ENCODE assay signal across 8 cellular contexts in genomic region chr9:99104459-99105151, GRCh38. TPM values are rescaled to one million over a fixed set of nuclear protein-coding genes. Genes with fewer than 3 reads are reported as not detected.
DNase-seq lines count a peak whose midpoint lies in the region; ATAC-seq and TF ChIP-seq lines count a peak whose summit lies in the region.

Gene TGFBR1 (plus strand): TSS chr9:99105113. CDS start chr9:99105206, 93 bp downstream.

- H3K4me3 ChIP-seq in parathyroid adenoma (ENCODE audit: low read depth, low read length): peak within 1 kb of the TSS; percentile 61
- H3K4me3 ChIP-seq in tibial artery: peak within 1 kb of the TSS; percentile 89 to 96

- H3K4me2 ChIP-seq in parathyroid adenoma (ENCODE audit: low read length): peak within 1 kb of the TSS; percentile 68

- H3K9me3 ChIP-seq in parathyroid adenoma (ENCODE audit: control insufficient read depth, low read length) (no peaks in the 10 kb centered on the region), tibial artery (no peaks in the 10 kb centered on the region)

- peak within 1 kb of the TSS; percentile 87 for H3K4me3 Mint-ChIP-seq in activated naive CD8-positive, alpha-beta T cell treated with anti-CD3 and anti-CD28 coated beads, Interleukin-2, amount 50 U/mL, for 24 hours

- peaks cover 4% of the 10 kb centered on the region for H3K9me3 Mint-ChIP-seq in activated naive CD8-positive, alpha-beta T cell treated with anti-CD3 and anti-CD28 coated beads, Interleukin-2, amount 50 U/mL, for 24 hours

- peaks cover 52% of the 10 kb centered on the region for H3K4me1 Mint-ChIP-seq in activated naive CD8-positive, alpha-beta T cell treated with anti-CD3 and anti-CD28 coated beads, Interleukin-2, amount 50 U/mL, for 24 hours

- H3K27me3 ChIP-seq in parathyroid adenoma (ENCODE audit: control insufficient read depth, insufficient read depth, low read length) (no peaks in the 10 kb centered on the region), tibial artery (no peaks in the 10 kb centered on the region)

- no peaks in the 10 kb centered on the region for H3K4me1 ChIP-seq in parathyroid adenoma
- H3K4me1 ChIP-seq in tibial artery: peaks cover 0 to 59% (median 34%) of the 10 kb centered on the region in 4 donors

- ATAC-seq in HG02678 (IDR thresholded peaks at IDR 0.05; ENCODE audit: unreplicated experiment): peak; percentile 86
- peak; percentile 96 for ATAC-seq in activated naive CD8-positive, alpha-beta T cell treated with anti-CD3 and anti-CD28 coated beads, Interleukin-2, amount 50 U/mL, for 24 hours
- ATAC-seq in Right ventricle myocardium superior (ENCODE audit: poor library complexity): peak; percentile 96

- no peak within 1 kb of the TSS for H3K9ac ChIP-seq in parathyroid adenoma

- peak within 1 kb of the TSS; percentile 60 for H3K27ac ChIP-seq in parathyroid adenoma
- H3K27ac ChIP-seq in tibial artery: peak within 1 kb of the TSS; percentile 97 to 98

- H2AFZ ChIP-seq in parathyroid adenoma: peak within 1 kb of the TSS; percentile 81

- H3K36me3 ChIP-seq in parathyroid adenoma (ENCODE audit: control insufficient read depth, insufficient read depth, low read length) (no peaks in the 10 kb centered on the region), tibial artery (no peaks in the 10 kb centered on the region)

- H3K27ac Mint-ChIP-seq in activated naive CD8-positive, alpha-beta T cell treated with anti-CD3 and anti-CD28 coated beads, Interleukin-2, amount 50 U/mL, for 24 hours: peak within 1 kb of the TSS; percentile 88

- no peaks in the 10 kb centered on the region for H3K27me3 Mint-ChIP-seq in activated naive CD8-positive, alpha-beta T cell treated with anti-CD3 and anti-CD28 coated beads, Interleukin-2, amount 50 U/mL, for 24 hours

- H3K79me2 ChIP-seq in parathyroid adenoma: no peaks in the 10 kb centered on the region

- TF ChIP-seq CTCF in parathyroid adenoma (IDR thresholded peaks at IDR 0.05) (no peak), tibial artery (IDR thresholded peaks at IDR 0.05) (peak in 1 of 2 experiments; percentile 6)

- DNase-seq in NCI-H1105 treated with DMSO at 0.1 percent for 48 hours (lab: John Stamatoyannopoulos, UW): peak; percentile 90
- DNase-seq in SW480 (ENCODE audit: low spot score): peak; percentile 87
- peak; percentile 94 for DNase-seq in activated naive CD8-positive, alpha-beta T cell treated with anti-CD3 and anti-CD28 coated beads, Interleukin-2, amount 50 U/mL, for 24 hours
- DNase-seq in Right ventricle myocardium superior: peak; percentile 96
- DNase-seq in tibial artery: peak; percentile 92 to 97

- peak; percentile 80 for TF ChIP-seq POLR2A in GM10847 (IDR thresholded peaks at IDR 0.05; ENCODE audit: extremely low read depth, insufficient read length)

- intact Hi-C loops in Right ventricle myocardium superior (cut with DNase I): no loop called here
- intact Hi-C loops in tibial artery (cut with DNase I; ENCODE audit: low total_unique reads): loop anchor here (5.0 kb wide), 1 partner anchor 87 kb away; no protein-coding TSS in a partner anchor

- peaks cover 4% of the 10 kb centered on the region for H3K36me3 Mint-ChIP-seq in activated naive CD8-positive, alpha-beta T cell treated with anti-CD3 and anti-CD28 coated beads, Interleukin-2, amount 50 U/mL, for 24 hours (ENCODE audit: low read depth)

RNA-seq across cellular contexts. Expression of gene TGFBR1, which starts in this region (rescaled TPM):
- 11.9 TPM for total RNA-seq in Right ventricle myocardium superior

Comparison
In these comparisons a context has a peak if more than half of its experiments do, and no peak if none do; other contexts are left out.
1. Peak in every context shown above with its lines: DNase-seq, ATAC-seq, H3K4me3 ChIP-seq and H3K27ac ChIP-seq.